In the genomic region with DNA sequence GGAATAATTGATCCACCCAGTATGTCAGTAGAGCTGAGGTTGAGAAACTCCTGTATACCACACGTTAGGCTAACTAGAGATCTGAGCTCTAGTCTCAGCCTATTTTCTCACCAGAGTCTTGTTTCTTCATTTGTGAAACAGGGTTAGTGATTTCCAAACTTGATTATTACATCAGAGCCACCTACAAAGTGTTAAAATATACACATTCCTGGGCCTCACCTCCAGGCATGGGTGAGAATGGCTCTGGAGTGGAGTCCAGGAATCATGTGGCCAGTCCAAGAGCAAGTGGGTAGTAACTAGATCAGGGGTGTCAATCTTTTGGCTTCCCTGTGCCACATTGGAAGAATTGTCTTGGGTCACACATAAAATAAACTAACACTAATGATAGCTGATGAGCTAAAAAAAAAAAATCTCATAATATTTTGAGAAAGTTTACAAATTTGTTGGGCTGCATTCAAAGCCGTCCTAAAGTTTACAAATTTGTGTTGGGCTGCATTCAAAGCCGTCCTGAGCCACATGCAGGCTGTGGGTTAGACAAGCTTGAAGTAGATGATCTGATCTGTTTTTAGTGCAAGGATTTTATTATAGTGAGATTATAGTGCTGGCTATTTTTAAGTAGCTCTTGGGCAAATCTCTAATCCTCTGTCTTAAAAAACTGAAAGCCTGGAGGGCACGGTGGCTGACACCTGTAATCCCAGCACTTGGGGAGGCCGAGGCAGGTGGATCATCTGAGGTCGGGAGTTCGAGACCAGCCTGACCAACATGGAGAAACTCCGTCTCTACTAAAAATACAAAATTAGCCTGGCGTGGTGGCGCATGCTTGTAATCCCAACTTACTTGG, we compare ENCODE assay signal across 9 cellular contexts. TPM values are rescaled to one million over a fixed set of nuclear protein-coding genes. Genes with fewer than 3 reads are reported as not detected.
A peak's percentile ranks its signal among the peaks of the same experiment; 100 is the strongest.
DNase-seq lines count a peak whose midpoint lies in the region; ATAC-seq and TF ChIP-seq lines count a peak whose summit lies in the region.
"Had no signal": no experiment of that assay in that cellular context is flagged by ENCODE, and none has a peak within 500 bp of the region (broad histone marks: within the 10 kb centered on the region; RNA-seq: fewer than 3 reads in every experiment).

No MANE protein-coding gene starts in this region.

- H3K4me3 ChIP-seq in Panc1 (ENCODE audit: low read depth in 2 of 2, low read length in 2 of 2) (peak overlapping the region; percentile 83 to 93), esophagus muscularis mucosa (no peak overlapping the region), spleen (peak overlapping the region in 3 of 8 donors; percentile 2 to 85 (median 14))

- POLR2A ChIA-PET in Panc1 (lab: Charles Lee): interaction anchor here (0.6 to 0.7 kb wide), 4 partner anchors 15 to 1864 kb away, joined by 3 to 5 read pairs (median 4); no protein-coding TSS in a partner anchor

- no peak for TF ChIP-seq POLR2A in esophagus muscularis mucosa (IDR thresholded peaks at IDR 0.05; ENCODE audit: low read depth)
- TF ChIP-seq POLR2A in spleen (IDR thresholded peaks at IDR 0.05): no peak

- no peak for TF ChIP-seq EP300 in esophagus muscularis mucosa (IDR thresholded peaks at IDR 0.05)

- H3K36me3 Mint-ChIP-seq in activated CD4-positive, alpha-beta T cell treated with anti-CD3 and anti-CD28 coated beads, Interleukin-2, amount 10 ng/mL, durations not matched to agents 24 days and 14 days (ENCODE audit: low read depth): peaks cover 62% of the 10 kb centered on the region

- ATAC-seq in Panc1: no peak
- no peak for ATAC-seq in GM18870 (IDR thresholded peaks at IDR 0.05; ENCODE audit: unreplicated experiment)

- WGBS in esophagus muscularis mucosa: 86% methylated on average over 10 of the region's 10 CpGs
- 76 to 85% (median 81%) methylated on average over 10 of the region's 10 CpGs for WGBS in spleen, 5 donors

- TSS peak; percentile 4 for BruUV-seq in Panc1 (replicated peaks; lab: Mats Ljungman, UMichigan)

- in situ Hi-C loops in Panc1 (cut with HindIII; ENCODE audit: low pct_unique_long_range_greater_than_20kb, low sequenced_read_pairs): no loop called here

- TF ChIP-seq CTCF in Panc1 (IDR thresholded peaks at IDR 0.05) (no peak), esophagus muscularis mucosa (IDR thresholded peaks at IDR 0.05) (no peak), spleen (IDR thresholded peaks at IDR 0.05 in 8 of 11, conservative IDR thresholded peaks at IDR 0.05 in 3 of 11) (no peak)

- intact Hi-C loops in activated CD4-positive, alpha-beta T cell treated with anti-CD3 and anti-CD28 coated beads, Interleukin-2, amount 10 ng/mL, durations not matched to agents 24 days and 14 days (cut with micrococcal nuclease): no loop called here
- intact Hi-C loops in Panc1 (cut with micrococcal nuclease; ENCODE audit: unreplicated experiment): loop anchor here (10.0 kb wide), 1 partner anchor 65 kb away; no protein-coding TSS in a partner anchor
- intact Hi-C loops in esophagus muscularis mucosa (cut with DNase I): no loop called here
- intact Hi-C loops in spleen (cut with DNase I; ENCODE audit: low total_unique reads): no loop called here

- H3K27ac Mint-ChIP-seq in activated CD4-positive, alpha-beta T cell treated with anti-CD3 and anti-CD28 coated beads, Interleukin-2, amount 10 ng/mL, durations not matched to agents 24 days and 14 days: peak overlapping the region; percentile 39

- peaks cover 48% of the 10 kb centered on the region for H3K4me1 Mint-ChIP-seq in activated CD4-positive, alpha-beta T cell treated with anti-CD3 and anti-CD28 coated beads, Interleukin-2, amount 10 ng/mL, durations not matched to agents 24 days and 14 days

- CTCF ChIA-PET in Panc1 (lab: Charles Lee): interaction anchor here (1.0 kb wide), 1 partner anchor 64 kb away, joined by 3 read pairs; no protein-coding TSS in a partner anchor

- H3K27me3 ChIP-seq in Panc1 (ENCODE audit: control insufficient read depth, insufficient read depth, low read length): no peaks in the 10 kb centered on the region
- H3K27me3 ChIP-seq in esophagus muscularis mucosa: no peaks in the 10 kb centered on the region
- no peaks in the 10 kb centered on the region for H3K27me3 ChIP-seq in spleen (replicated peaks in 1 of 7)

- H3K9me3 ChIP-seq in Panc1 (ENCODE audit: control insufficient read depth, insufficient read depth, low read depth, low read length) (no peaks in the 10 kb centered on the region), esophagus muscularis mucosa (no peaks in the 10 kb centered on the region), spleen (no peaks in the 10 kb centered on the region)

- DNase-seq in activated CD4-positive, alpha-beta T cell treated with anti-CD3 and anti-CD28 coated beads, Interleukin-2, amount 10 ng/mL, durations not matched to agents 24 days and 14 days: no peak
- DNase-seq in activated CD4-positive, alpha-beta T cell treated with anti-CD3 and anti-CD28 coated beads, Interleukin-2, amount 50 U/mL, for 48 hours: no peak
- DNase-seq in Panc1 (ENCODE audit: low read depth, low spot score) (no peak), esophagus muscularis mucosa (ENCODE audit: extremely low spot score) (no peak), spleen (no peak), NCI-H748 treated with DMSO at 0.1 percent for 48 hours (lab: John Stamatoyannopoulos, UW) (no peak)
- DNase-seq in stimulated activated CD4-positive, alpha-beta T cell treated with anti-CD3 and anti-CD28 coated beads, Interleukin-4, amount 100 ng/mL, for 4 hours: no peak
- DNase-seq: stimulated activated CD4-positive, alpha-beta T cell treated with anti-CD3 and anti-CD28 coated beads, Interleukin-2, amount 100 ng/mL, for 48 hours had no signal

- no peaks in the 10 kb centered on the region for H3K27me3 Mint-ChIP-seq in activated CD4-positive, alpha-beta T cell treated with anti-CD3 and anti-CD28 coated beads, Interleukin-2, amount 10 ng/mL, durations not matched to agents 24 days and 14 days

- peaks cover 16% of the 10 kb centered on the region for H3K36me3 ChIP-seq in Panc1 (ENCODE audit: control insufficient read depth, insufficient read depth, low read length)
- H3K36me3 ChIP-seq in esophagus muscularis mucosa: peaks cover 0 to 52% (median 24%) of the 10 kb centered on the region in 4 donors
- H3K36me3 ChIP-seq in spleen: peaks cover 0 to 59% (median 19%) of the 10 kb centered on the region in 6 donors

- H3K4me3 Mint-ChIP-seq in activated CD4-positive, alpha-beta T cell treated with anti-CD3 and anti-CD28 coated beads, Interleukin-2, amount 10 ng/mL, durations not matched to agents 24 days and 14 days: peak overlapping the region; percentile 98

- peaks cover 54% of the 10 kb centered on the region for H3K4me1 ChIP-seq in Panc1 (ENCODE audit: control insufficient read depth, insufficient read depth, low read length)
- peaks cover 46 to 65% (median 57%) of the 10 kb centered on the region in 4 donors for H3K4me1 ChIP-seq in esophagus muscularis mucosa
- peaks cover 28 to 78% (median 62%) of the 10 kb centered on the region in 6 donors for H3K4me1 ChIP-seq in spleen

- H3K27ac ChIP-seq in Panc1 (ENCODE audit: low read length): peak overlapping the region; percentile 99
- H3K27ac ChIP-seq in esophagus muscularis mucosa (replicated peaks in 1 of 4): peak overlapping the region; percentile 22 to 86 (median 70)
- H3K27ac ChIP-seq in spleen: peak overlapping the region in 7 of 8 donors; percentile 44 to 97 (median 74)

- H3K9me3 Mint-ChIP-seq in activated CD4-positive, alpha-beta T cell treated with anti-CD3 and anti-CD28 coated beads, Interleukin-2, amount 10 ng/mL, durations not matched to agents 24 days and 14 days: no peaks in the 10 kb centered on the region

RNA-seq across cellular contexts. Expression of gene PRCD, which starts 20.4 kb away (rescaled TPM):
- total RNA-seq in activated CD4-positive, alpha-beta T cell treated with anti-CD3 and anti-CD28 coated beads, Interleukin-2, amount 10 ng/mL, durations not matched to agents 24 days and 14 days: not detected in 2 replicates
- total RNA-seq in Panc1 (2021; ENCODE audit: unreplicated experiment) (0.54 TPM), esophagus muscularis mucosa (1 to 10 TPM; 1.2 to 5.1 (median 3.8) TPM), spleen (10 to 100 TPM in 2 of 7 donors, 1 to 10 TPM in 5; 3.5 to 18.8 (median 9.2) TPM)
- polyA plus RNA-seq in Panc1 (2012; ENCODE audit: insufficient read length): 1.6 TPM
- polyA plus RNA-seq in spleen: 10 to 100 TPM; 28.9 to 54.1 (median 29.6) TPM

RNA-seq across cellular contexts. Expression of gene CYGB, which starts 22.7 kb away (rescaled TPM):
- total RNA-seq in activated CD4-positive, alpha-beta T cell treated with anti-CD3 and anti-CD28 coated beads, Interleukin-2, amount 10 ng/mL, durations not matched to agents 24 days and 14 days: not detected in 2 replicates
- total RNA-seq in Panc1 (2021; ENCODE audit: unreplicated experiment) (6.0 TPM), esophagus muscularis mucosa (10 to 100 TPM; 10.8 to 23.5 (median 20.7) TPM), spleen (10 to 100 TPM in 3 of 7 donors, 1 to 10 TPM in 4; 5.0 to 21.0 (median 9.9) TPM)
- 16.3 TPM for polyA plus RNA-seq in Panc1 (2012; ENCODE audit: insufficient read length)
- polyA plus RNA-seq in spleen: 1 to 10 TPM; 3.5 to 5.8 (median 5.5) TPM

RNA-seq across cellular contexts. Expression of gene ST6GALNAC2, which starts 25.4 kb away (rescaled TPM):
- total RNA-seq in activated CD4-positive, alpha-beta T cell treated with anti-CD3 and anti-CD28 coated beads, Interleukin-2, amount 10 ng/mL, durations not matched to agents 24 days and 14 days: not detected in 2 replicates
- total RNA-seq in Panc1 (2021; ENCODE audit: unreplicated experiment): 23.0 TPM
- polyA plus RNA-seq in Panc1 (2012; ENCODE audit: insufficient read length): 26.2 TPM
- 10 to 100 TPM in 2 of 4 donors, 1 to 10 TPM in 2; 8.7 to 17.8 (median 13.3) TPM for total RNA-seq in esophagus muscularis mucosa
- 10 to 100 TPM in 3 of 7 donors, 1 to 10 TPM in 4; 8.1 to 15.7 (median 9.8) TPM for total RNA-seq in spleen
- 1 to 10 TPM; 1.1 to 4.8 (median 1.3) TPM for polyA plus RNA-seq in spleen

RNA-seq across cellular contexts. Expression of gene RHBDF2, which starts 59.0 kb away (rescaled TPM):
- 45.4 and 54.5 TPM in 2 replicates for total RNA-seq in activated CD4-positive, alpha-beta T cell treated with anti-CD3 and anti-CD28 coated beads, Interleukin-2, amount 10 ng/mL, durations not matched to agents 24 days and 14 days
- total RNA-seq in Panc1 (2021; ENCODE audit: unreplicated experiment): 67.8 TPM
- 77.4 TPM for polyA plus RNA-seq in Panc1 (2012; ENCODE audit: insufficient read length)
- total RNA-seq in esophagus muscularis mucosa: 10 to 100 TPM; 12.9 to 22.5 (median 15.4) TPM
- total RNA-seq in spleen: 100 to 1,000 TPM in 4 of 7 donors, 10 to 100 TPM in 3; 95.1 to 147 (median 114) TPM
- 10 to 100 TPM; 31.4 to 72.7 (median 53.3) TPM for polyA plus RNA-seq in spleen

Comparison
In these comparisons a context has a peak if more than half of its experiments do, and no peak if none do; other contexts are left out.
1. H3K4me3 ChIP-seq: peak in Panc1 (2 of 2); none in esophagus muscularis mucosa (0 of 4).
2. Peak in every context shown above with its lines, with median percentiles within 50 percentile points of each other: H3K27ac ChIP-seq.